ENCODE assay signal across 8 cellular contexts in the genomic region with DNA sequence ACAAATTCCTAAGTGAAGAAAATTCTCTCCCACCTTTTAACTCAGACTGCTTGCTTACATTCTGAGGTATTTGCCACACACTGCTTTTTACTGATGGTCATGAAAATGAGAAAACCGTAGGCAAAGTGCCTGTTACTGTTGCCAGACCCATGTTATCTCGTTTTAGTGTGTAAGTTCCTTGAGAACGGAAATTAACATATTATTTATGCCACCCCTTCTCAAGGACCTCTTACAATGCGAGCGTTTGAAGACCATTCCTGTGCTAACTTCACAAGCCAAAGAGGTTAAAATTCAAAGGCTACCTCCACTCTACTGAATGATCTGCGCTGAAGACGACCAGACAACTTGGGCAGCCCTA. TPM values are rescaled to one million over a fixed set of nuclear protein-coding genes. Genes with fewer than 3 reads are reported as not detected.
DNase-seq lines count a peak whose midpoint lies in the region; ATAC-seq and TF ChIP-seq lines count a peak whose summit lies in the region.

No MANE protein-coding gene starts in this region.

- no peak overlapping the region for H3K23ac ChIP-seq in H9 (ENCODE audit: insufficient read length, low read depth, low read length)

- no peak overlapping the region for H2BK15ac ChIP-seq in H9 (ENCODE audit: low read depth, low read length)

- no peak for ATAC-seq in activated CD4-positive, CD25-positive, alpha-beta regulatory T cell treated with anti-CD3 and anti-CD28 coated beads, Interleukin-2, amount 50 U/mL, for 24 hours

- TF ChIP-seq CTCF in H9 (conservative IDR thresholded peaks at IDR 0.05) (no peak), VCaP (conservative IDR thresholded peaks at IDR 0.05) (no peak), hepatocyte (IDR thresholded peaks at IDR 0.05; ENCODE audit: poor library complexity) (no peak), smooth muscle cell (IDR thresholded peaks at IDR 0.05; ENCODE audit: borderline replicate concordance, insufficient read depth, poor library complexity, severe bottlenecking) (no peak)

- no peaks in the 10 kb centered on the region for H3F3A ChIP-seq in smooth muscle cell (ENCODE audit: low read depth)

- H2AK5ac ChIP-seq in H9 (ENCODE audit: insufficient read length, low read length), result no peak overlapping the region

- H2AFZ ChIP-seq in H9 (ENCODE audit: low read length) (no peak overlapping the region), hepatocyte (peak overlapping the region; percentile 92), smooth muscle cell (ENCODE audit: low read depth) (peak overlapping the region; percentile 89)

- peak overlapping the region; percentile 100 for H3K27ac Mint-ChIP-seq in H9

- H3K27me3 Mint-ChIP-seq in H9 (ENCODE audit: low read depth), result no peaks in the 10 kb centered on the region

- H3K4ac ChIP-seq in H9 (ENCODE audit: low read depth, low read length), result no peak overlapping the region

- H3K36me3 ChIP-seq in hepatocyte (replicated peaks; ENCODE audit: insufficient read depth, low read depth), result no peaks in the 10 kb centered on the region
- H3K36me3 ChIP-seq in smooth muscle cell (ENCODE audit: low read depth), result no peaks in the 10 kb centered on the region

- no peak overlapping the region for H2BK12ac ChIP-seq in H9 (ENCODE audit: insufficient read length, low read depth, low read length)

- no peak for DNase-seq in H9
- no peak for DNase-seq in hepatocyte (ENCODE audit: low spot score)
- DNase-seq in smooth muscle cell (lab: John Stamatoyannopoulos, UW; ENCODE audit: unreplicated experiment), result no peak
- DNase-seq in G401 (ENCODE audit: low spot score), result no peak
- no peak for DNase-seq in stimulated activated CD4-positive, alpha-beta T cell treated with anti-CD3 and anti-CD28 coated beads, Interleukin-1b, Interleukin-23, amount 100 ng/mL, for 48 hours
- DNase-seq in RKO (ENCODE audit: low spot score), result no peak

- H3K9ac ChIP-seq in H9 (ENCODE audit: extremely low read depth, insufficient read length, low read length) (peak overlapping the region; percentile 89), smooth muscle cell (ENCODE audit: low read depth) (peak overlapping the region; percentile 99)

- H3K79me2 ChIP-seq in H9 (ENCODE audit: insufficient read depth, low read length) (peaks cover 12% of the 10 kb centered on the region; the same call in 1 of the 2 replicates), hepatocyte (peaks cover 51% of the 10 kb centered on the region), smooth muscle cell (ENCODE audit: low read depth) (peaks cover 53% of the 10 kb centered on the region)

- in situ Hi-C loops in G401 (cut with HindIII; ENCODE audit: low sequenced_read_pairs), result no loop called here

- H3K4me3 ChIP-seq in hepatocyte (peak overlapping the region; percentile 90), smooth muscle cell (peak overlapping the region; percentile 77)

- H3K4me1 ChIP-seq in H9 (ENCODE audit: insufficient read depth, low read length) (no peaks in the 10 kb centered on the region), hepatocyte (ENCODE audit: insufficient read depth) (peaks cover 8% of the 10 kb centered on the region), smooth muscle cell (ENCODE audit: low read depth) (peaks cover 15% of the 10 kb centered on the region)

- H3K27ac ChIP-seq in H9 (ENCODE audit: insufficient read length, low read depth, low read length) (no peak overlapping the region), VCaP (peak overlapping the region; percentile 98), hepatocyte (peak overlapping the region; percentile 98), smooth muscle cell (ENCODE audit: low read depth) (peak overlapping the region; percentile 97)

- no CpG with 5 or more reads among the region's 7 CpGs for WGBS in H9 (ENCODE audit: extremely low coverage, insufficient read length, low lambda C conversion rate)
- 1% methylated on average over 7 of the region's 7 CpGs for WGBS in hepatocyte (ENCODE audit: low lambda C conversion rate, missing lambda C conversion rate)
- 4% methylated on average over 7 of the region's 7 CpGs for WGBS in smooth muscle cell (ENCODE audit: low lambda C conversion rate)

- H3K9me3 ChIP-seq in H9 (ENCODE audit: control insufficient read depth, low read depth, low read length) (no peaks in the 10 kb centered on the region), hepatocyte (ENCODE audit: low read depth) (no peaks in the 10 kb centered on the region), smooth muscle cell (replicated peaks; ENCODE audit: low read depth) (no peaks in the 10 kb centered on the region)

- no peak overlapping the region for H2BK120ac ChIP-seq in H9 (ENCODE audit: low read depth, low read length, poor library complexity, severe bottlenecking)

- no peak overlapping the region for H2BK20ac ChIP-seq in H9 (ENCODE audit: low read depth, low read length, poor library complexity, severe bottlenecking)

- H4K5ac ChIP-seq in H9 (ENCODE audit: insufficient read length, low read depth, low read length), result no peak overlapping the region

- no peak overlapping the region for H3K56ac ChIP-seq in H9 (ENCODE audit: insufficient read length, low read depth, low read length)

- H3K27me3 ChIP-seq in H9 (ENCODE audit: insufficient read depth, low read length), result no peaks in the 10 kb centered on the region
- no peaks in the 10 kb centered on the region for H3K27me3 ChIP-seq in hepatocyte
- H3K27me3 ChIP-seq in smooth muscle cell (ENCODE audit: low read depth), result no peaks in the 10 kb centered on the region

- peak overlapping the region; percentile 93 to 99 for H3K4me3 Mint-ChIP-seq in H9

- no peaks in the 10 kb centered on the region for H3K9me2 ChIP-seq in hepatocyte (replicated peaks; ENCODE audit: insufficient read depth)

- H2BK5ac ChIP-seq in H9 (ENCODE audit: insufficient read length, low read length), result no peak overlapping the region

- H4K8ac ChIP-seq in H9 (replicated peaks; ENCODE audit: insufficient read length, low read depth, low read length), result no peak overlapping the region

- peaks cover 11% of the 10 kb centered on the region for H3K79me1 ChIP-seq in H9 (ENCODE audit: insufficient read depth, low read depth, low read length, poor library complexity, severe bottlenecking)

- H3K23me2 ChIP-seq in H9 (ENCODE audit: insufficient read length, low read depth, low read length, poor library complexity, severe bottlenecking), result peaks cover 9% of the 10 kb centered on the region

- no peak overlapping the region for H3T11ph ChIP-seq in H9 (ENCODE audit: low read length)

- peak overlapping the region; percentile 96 for H3K4me2 ChIP-seq in H9 (ENCODE audit: insufficient read depth, insufficient read length, low read length)
- peak overlapping the region; percentile 82 for H3K4me2 ChIP-seq in hepatocyte
- peak overlapping the region; percentile 97 for H3K4me2 ChIP-seq in smooth muscle cell

- H4K20me1 ChIP-seq in H9 (ENCODE audit: control insufficient read depth, insufficient read depth, insufficient read length) (no peaks in the 10 kb centered on the region), hepatocyte (ENCODE audit: insufficient read depth, poor library complexity, severe bottlenecking) (no peaks in the 10 kb centered on the region), smooth muscle cell (ENCODE audit: low read depth) (peaks cover 4% of the 10 kb centered on the region)

- H4K91ac ChIP-seq in H9 (ENCODE audit: insufficient read length, low read depth, low read length), result no peak overlapping the region

- H3K9me3 Mint-ChIP-seq in H9, result no peaks in the 10 kb centered on the region

- H3K18ac ChIP-seq in H9 (ENCODE audit: insufficient read length, low read depth, low read length), result no peak overlapping the region

- peaks cover 24 to 29% of the 10 kb centered on the region in 2 experiments for H3K4me1 Mint-ChIP-seq in H9

- H3K14ac ChIP-seq in H9 (ENCODE audit: insufficient read depth, low read length), result no peak overlapping the region

- H3K36me3 Mint-ChIP-seq in H9 (ENCODE audit: insufficient read depth in 1 of 3, low read depth in 3 of 3), result peaks cover 3 to 17% (median 10%) of the 10 kb centered on the region in 3 experiments; a peak in 5 of 7 replicates

RNA-seq across cellular contexts. Expression of a gene that starts 0.5 kb away (rescaled TPM):
- total RNA-seq in H9 (2021), result 64.0 and 66.9 TPM in 2 replicates
- 28.9 and 34.7 TPM in 2 replicates for total RNA-seq in hepatocyte
- 15.9 and 16.5 TPM in 2 replicates for polyA plus RNA-seq in hepatocyte
- total RNA-seq in smooth muscle cell, result 22.1 and 35.4 TPM in 2 replicates
- polyA plus RNA-seq in smooth muscle cell, result 17.3 and 18.4 TPM in 2 replicates
- 81.5 and 102 TPM in 2 replicates for total RNA-seq in G401 (2014; rRNA removed; shearing (Covaris generic))

RNA-seq across cellular contexts. Expression of a gene that starts 27.2 kb away (rescaled TPM):
- total RNA-seq in H9 (2021) (104 and 114 TPM in 2 replicates), hepatocyte (62.7 and 76.2 TPM in 2 replicates), smooth muscle cell (61.4 and 69.5 TPM in 2 replicates)
- polyA plus RNA-seq in hepatocyte (96.6 and 106 TPM in 2 replicates), smooth muscle cell (121 and 125 TPM in 2 replicates)
- 110 and 140 TPM in 2 replicates for total RNA-seq in G401 (2014; rRNA removed; shearing (Covaris generic))
